13 cellular contexts compared by ENCODE assay signal in the genomic region with DNA sequence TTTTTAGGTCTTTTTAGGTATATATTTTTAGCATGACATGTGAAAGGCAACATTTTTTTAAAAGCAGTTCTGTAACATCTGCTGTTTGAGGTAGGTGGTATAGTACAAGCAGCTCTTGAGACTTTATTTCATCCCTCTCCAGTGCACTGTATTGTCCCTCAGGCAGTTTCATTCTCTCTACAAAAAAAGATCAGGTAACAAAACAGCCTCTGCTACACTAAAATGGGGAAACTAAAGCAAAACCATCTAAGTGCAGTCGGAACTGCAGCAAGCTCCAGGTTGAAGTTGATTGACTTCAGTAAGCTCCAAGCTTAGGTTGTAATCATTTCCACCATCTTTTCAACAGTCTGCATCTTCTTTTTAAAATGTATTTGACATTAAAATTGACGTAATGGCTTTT.
A peak's percentile ranks its signal among the peaks of the same experiment; 100 is the strongest.
DNase-seq lines count a peak whose midpoint lies in the region; ATAC-seq, FAIRE-seq and TF ChIP-seq lines count a peak whose summit lies in the region.
"Had no signal": no experiment of that assay in that cellular context is flagged by ENCODE, and none has a peak within 500 bp of the region (broad histone marks: within the 10 kb centered on the region; RNA-seq: fewer than 3 reads in every experiment).

No MANE protein-coding gene starts in this region.

- 71% methylated on average over 2 of the region's 2 CpGs for WGBS in A549 (ENCODE audit: missing lambda C conversion rate)
- 64 to 88% methylated on average over 1 to 2 of the region's 2 CpGs for WGBS in gastroesophageal sphincter (ENCODE audit: low coverage in 1 of 2), 2 donors

- TF ChIP-seq EP300 in A549 (IDR thresholded peaks at IDR 0.05) (no peak), gastroesophageal sphincter (IDR thresholded peaks at IDR 0.05) (no peak)

- H3K4me2 ChIP-seq in A549: 0 out of 3 replicates have a peak overlapping the region, but pooled peaks have one; percentile 5

- CTCF ChIA-PET in A549 (lab: Yijun Ruan, JAX): interaction anchor here (0.7 kb wide), 1 partner anchor 694 kb away, joined by 3 read pairs; no protein-coding TSS in a partner anchor

- peaks cover 9% of the 10 kb centered on the region for H3K4me1 Mint-ChIP-seq in activated T-helper 2 cell treated with anti-CD3 and anti-CD28 coated beads, Interferon-gamma antibody, Interleukin-2, Interleukin-4, amounts not matched to agents 10 μg/mL and 5 μg/mL and 100 μg/mL, durations not matched to agents 14 hours and 24 hours and 36 hours (ENCODE audit: low read depth)

- no peaks in the 10 kb centered on the region for H3K27me3 ChIP-seq in gastroesophageal sphincter

- H3K9me3 ChIP-seq in A549 (0 out of 3 replicates have a peak, but pooled peaks cover 4% of the 10 kb centered on the region), gastroesophageal sphincter (no peaks in the 10 kb centered on the region)

- H3K4me3 Mint-ChIP-seq in activated T-helper 2 cell treated with anti-CD3 and anti-CD28 coated beads, Interferon-gamma antibody, Interleukin-2, Interleukin-4, amounts not matched to agents 10 μg/mL and 5 μg/mL and 100 μg/mL, durations not matched to agents 14 hours and 24 hours and 36 hours (ENCODE audit: low read depth): no peak overlapping the region

- TF ChIP-seq POLR2A in A549 (IDR thresholded peaks at IDR 0.05; ENCODE audit: low read length) (no peak), gastroesophageal sphincter (IDR thresholded peaks at IDR 0.05) (no peak)

- ATAC-seq in A549: no peak
- ATAC-seq in GM19324 (IDR thresholded peaks at IDR 0.05; ENCODE audit: low FRiP score, unreplicated experiment): peak; percentile 59
- ATAC-seq in HG02623 (IDR thresholded peaks at IDR 0.05; ENCODE audit: unreplicated experiment): peak; percentile 79
- peak; percentile 88 for ATAC-seq in HG03432 (IDR thresholded peaks at IDR 0.05; ENCODE audit: unreplicated experiment)
- ATAC-seq in gastroesophageal sphincter: no peak

- no peak for FAIRE-seq in A549 (lab: Jason Lieb, UNC)
- FAIRE-seq: H1 had no signal

- DNase-seq in A549 (ENCODE audit: low read depth in 1 of 2, low spot score in 1 of 2) (no peak), kidney glomerular epithelial cell (lab: John Stamatoyannopoulos, UW) (no peak), NCI-H146 (lab: John Stamatoyannopoulos, UW) (no peak)
- no peak for DNase-seq in activated T-helper 2 cell treated with anti-CD3 and anti-CD28 coated beads, Interferon-gamma antibody, Interleukin-2, Interleukin-4, amounts not matched to agents 10 μg/mL and 5 μg/mL and 100 μg/mL, durations not matched to agents 14 hours and 24 hours and 36 hours (ENCODE audit: low spot score)
- DNase-seq: activated CD4-positive, alpha-beta T cell treated with anti-CD3 and anti-CD28 coated beads, Interleukin-2, amount 50 U/mL, for 4 hours; mesendoderm; NCI-H526 treated with DMSO at 0.1 percent for 48 hours had no signal

- intact Hi-C loops in activated T-helper 2 cell treated with anti-CD3 and anti-CD28 coated beads, Interferon-gamma antibody, Interleukin-2, Interleukin-4, amounts not matched to agents 10 μg/mL and 5 μg/mL and 100 μg/mL, durations not matched to agents 14 hours and 24 hours and 36 hours (cut with micrococcal nuclease): no loop called here

- no peak for TF ChIP-seq RAD21 in A549 (conservative IDR thresholded peaks at IDR 0.05 in 1 of 2, IDR thresholded peaks at IDR 0.05 in 1 of 2)

- TF ChIP-seq CTCF in A549 (IDR thresholded peaks at IDR 0.05): no peak
- TF ChIP-seq CTCF in gastroesophageal sphincter (IDR thresholded peaks at IDR 0.05): no peak

- no peaks in the 10 kb centered on the region for H3K27me3 Mint-ChIP-seq in activated T-helper 2 cell treated with anti-CD3 and anti-CD28 coated beads, Interferon-gamma antibody, Interleukin-2, Interleukin-4, amounts not matched to agents 10 μg/mL and 5 μg/mL and 100 μg/mL, durations not matched to agents 14 hours and 24 hours and 36 hours (ENCODE audit: low read depth)
- H3K27me3 Mint-ChIP-seq: progenitor cell of endocrine pancreas had no signal

- no peaks in the 10 kb centered on the region for H3K36me3 Mint-ChIP-seq in activated T-helper 2 cell treated with anti-CD3 and anti-CD28 coated beads, Interferon-gamma antibody, Interleukin-2, Interleukin-4, amounts not matched to agents 10 μg/mL and 5 μg/mL and 100 μg/mL, durations not matched to agents 14 hours and 24 hours and 36 hours (ENCODE audit: low read depth)

- POLR2A ChIA-PET in A549 (lab: Yijun Ruan, JAX): no interaction called here

- no peaks in the 10 kb centered on the region for H3K9me3 Mint-ChIP-seq in activated T-helper 2 cell treated with anti-CD3 and anti-CD28 coated beads, Interferon-gamma antibody, Interleukin-2, Interleukin-4, amounts not matched to agents 10 μg/mL and 5 μg/mL and 100 μg/mL, durations not matched to agents 14 hours and 24 hours and 36 hours

- peaks cover 12% of the 10 kb centered on the region; the same call in 2 of the 3 replicates for H3K4me1 ChIP-seq in A549
- peaks cover 0 to 41% (median 0%) of the 10 kb centered on the region in 3 donors for H3K4me1 ChIP-seq in gastroesophageal sphincter

- H3K27ac ChIP-seq in A549 (no peak overlapping the region), gastroesophageal sphincter (peak overlapping the region in 2 of 4 donors; percentile 11 to 25)

- no peaks in the 10 kb centered on the region for H3K36me3 ChIP-seq in gastroesophageal sphincter

- H3K4me3 ChIP-seq in A549 (no peak overlapping the region), gastroesophageal sphincter (no peak overlapping the region)

- no peak overlapping the region for H3K27ac Mint-ChIP-seq in activated T-helper 2 cell treated with anti-CD3 and anti-CD28 coated beads, Interferon-gamma antibody, Interleukin-2, Interleukin-4, amounts not matched to agents 10 μg/mL and 5 μg/mL and 100 μg/mL, durations not matched to agents 14 hours and 24 hours and 36 hours
- H3K27ac Mint-ChIP-seq: progenitor cell of endocrine pancreas had no signal

TF ChIP-seq in A549, 52 proteins besides CTCF, POLR2A, EP300 and RAD21 (continues in another document):
- TF ChIP-seq BHLHE40 (IDR thresholded peaks at IDR 0.05; ENCODE audit: low read depth, low read length): no peak
- no peak for TF ChIP-seq ZNF302 (CRISPR knock-in tag; IDR thresholded peaks at IDR 0.05)
- TF ChIP-seq ZSCAN20 (CRISPR knock-in tag; IDR thresholded peaks at IDR 0.05): no peak
- TF ChIP-seq, protein P1, sequence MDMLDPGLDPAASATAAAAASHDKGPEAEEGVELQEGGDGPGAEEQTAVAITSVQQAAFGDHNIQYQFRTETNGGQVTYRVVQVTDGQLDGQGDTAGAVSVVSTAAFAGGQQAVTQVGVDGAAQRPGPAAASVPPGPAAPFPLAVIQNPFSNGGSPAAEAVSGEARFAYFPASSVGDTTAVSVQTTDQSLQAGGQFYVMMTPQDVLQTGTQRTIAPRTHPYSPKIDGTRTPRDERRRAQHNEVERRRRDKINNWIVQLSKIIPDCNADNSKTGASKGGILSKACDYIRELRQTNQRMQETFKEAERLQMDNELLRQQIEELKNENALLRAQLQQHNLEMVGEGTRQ (IDR thresholded peaks at IDR 0.05): no peak
- no peak for TF ChIP-seq HDAC2 (IDR thresholded peaks at IDR 0.05)
- TF ChIP-seq CHD4 (IDR thresholded peaks at IDR 0.05; ENCODE audit: borderline replicate concordance): no peak
- TF ChIP-seq, protein P2, sequence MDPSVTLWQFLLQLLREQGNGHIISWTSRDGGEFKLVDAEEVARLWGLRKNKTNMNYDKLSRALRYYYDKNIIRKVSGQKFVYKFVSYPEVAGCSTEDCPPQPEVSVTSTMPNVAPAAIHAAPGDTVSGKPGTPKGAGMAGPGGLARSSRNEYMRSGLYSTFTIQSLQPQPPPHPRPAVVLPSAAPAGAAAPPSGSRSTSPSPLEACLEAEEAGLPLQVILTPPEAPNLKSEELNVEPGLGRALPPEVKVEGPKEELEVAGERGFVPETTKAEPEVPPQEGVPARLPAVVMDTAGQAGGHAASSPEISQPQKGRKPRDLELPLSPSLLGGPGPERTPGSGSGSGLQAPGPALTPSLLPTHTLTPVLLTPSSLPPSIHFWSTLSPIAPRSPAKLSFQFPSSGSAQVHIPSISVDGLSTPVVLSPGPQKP (IDR thresholded peaks at IDR 0.05; ENCODE audit: low read depth, low read length): no peak
- TF ChIP-seq, protein P3, sequence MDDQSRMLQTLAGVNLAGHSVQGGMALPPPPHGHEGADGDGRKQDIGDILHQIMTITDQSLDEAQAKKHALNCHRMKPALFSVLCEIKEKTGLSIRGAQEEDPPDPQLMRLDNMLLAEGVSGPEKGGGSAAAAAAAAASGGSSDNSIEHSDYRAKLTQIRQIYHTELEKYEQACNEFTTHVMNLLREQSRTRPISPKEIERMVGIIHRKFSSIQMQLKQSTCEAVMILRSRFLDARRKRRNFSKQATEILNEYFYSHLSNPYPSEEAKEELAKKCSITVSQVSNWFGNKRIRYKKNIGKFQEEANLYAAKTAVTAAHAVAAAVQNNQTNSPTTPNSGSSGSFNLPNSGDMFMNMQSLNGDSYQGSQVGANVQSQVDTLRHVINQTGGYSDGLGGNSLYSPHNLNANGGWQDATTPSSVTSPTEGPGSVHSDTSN (IDR thresholded peaks at IDR 0.05): no peak
- TF ChIP-seq SREBF2 (IDR thresholded peaks at IDR 0.05): no peak
- TF ChIP-seq E2F6 (IDR thresholded peaks at IDR 0.05; ENCODE audit: borderline replicate concordance, low read depth): no peak
- TF ChIP-seq RFX5 (IDR thresholded peaks at IDR 0.05): no peak
- TF ChIP-seq MAZ (IDR thresholded peaks at IDR 0.05; ENCODE audit: borderline replicate concordance, low read depth, low read length): no peak
- no peak for TF ChIP-seq RNF2 (IDR thresholded peaks at IDR 0.05; ENCODE audit: borderline replicate concordance, low read depth)
- no peak for TF ChIP-seq HEYL (CRISPR knock-in tag; IDR thresholded peaks at IDR 0.05)
- no peak for TF ChIP-seq TFCP2L1 (CRISPR knock-in tag; IDR thresholded peaks at IDR 0.05)

Comparison
In these comparisons a context has a peak if more than half of its experiments do, and no peak if none do; other contexts are left out.
1. ATAC-seq: peak in GM19324 (single experiment), HG02623 (single experiment) and HG03432 (single experiment); none in A549 (0 of 2) and gastroesophageal sphincter (single experiment).